Comparison of ENCODE assay signal across 9 cellular contexts in the genomic region with DNA sequence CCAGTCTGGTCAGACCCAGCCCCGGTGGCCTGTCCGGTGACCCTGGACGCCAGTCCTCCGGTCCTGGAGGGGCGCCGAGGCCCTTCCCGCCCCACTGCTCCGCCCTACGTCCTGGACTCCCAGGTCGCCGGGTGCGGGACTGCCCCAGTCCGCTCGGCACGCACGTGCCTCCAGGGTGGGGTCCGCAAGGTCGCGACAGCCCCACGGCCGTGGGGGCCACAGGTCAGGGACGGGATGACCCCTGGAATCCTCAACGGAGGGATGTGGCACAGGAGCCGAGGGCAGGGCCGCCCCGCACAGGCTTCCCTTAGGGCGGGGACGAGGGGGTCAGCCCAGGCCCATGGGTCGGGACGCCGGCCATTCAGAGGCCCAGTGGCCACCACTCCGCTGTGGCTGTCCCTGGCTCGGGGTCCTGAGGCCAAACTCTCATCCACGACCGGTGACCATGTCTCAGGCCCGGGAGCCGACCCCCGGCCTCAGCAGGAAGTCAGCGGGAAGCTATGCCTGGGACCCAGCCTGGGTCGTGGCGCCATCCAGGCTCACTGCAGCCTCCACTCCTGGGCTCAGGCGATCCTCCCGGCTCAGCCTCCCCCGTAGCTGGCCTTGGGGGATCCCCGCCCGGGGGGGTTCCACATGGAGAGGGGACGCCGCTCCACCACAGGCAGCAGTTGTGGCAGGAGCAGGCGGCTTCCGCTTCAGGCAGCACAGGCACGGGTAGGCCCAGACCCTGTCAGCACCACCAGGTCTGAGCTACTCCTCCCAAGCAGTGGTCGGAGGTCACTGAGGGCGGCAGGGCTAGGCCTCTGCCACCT. TPM values are rescaled to one million over a fixed set of nuclear protein-coding genes. Genes with fewer than 3 reads are reported as not detected.
DNase-seq lines count a peak whose midpoint lies in the region; ATAC-seq, FAIRE-seq and TF ChIP-seq lines count a peak whose summit lies in the region.
"Had no signal": no experiment of that assay in that cellular context is flagged by ENCODE, and none has a peak within 500 bp of the region (broad histone marks: within the 10 kb centered on the region; RNA-seq: fewer than 3 reads in every experiment).

No MANE protein-coding gene starts in this region.

- H3K9me3 ChIP-seq in A673 (ENCODE audit: low read depth, low read length, poor library complexity, severe bottlenecking) (no peaks in the 10 kb centered on the region), RWPE2 (ENCODE audit: severe bottlenecking) (no peaks in the 10 kb centered on the region), neural progenitor cell (ENCODE audit: low read depth) (no peaks in the 10 kb centered on the region)
- H3K9me3 ChIP-seq: Caco-2 had no signal

- H3K27me3 ChIP-seq in A673 (replicated peaks; ENCODE audit: insufficient read depth, low read depth, low read length, poor library complexity) (no peaks in the 10 kb centered on the region), RWPE2 (ENCODE audit: insufficient read depth, poor library complexity, severe bottlenecking) (no peaks in the 10 kb centered on the region), neural progenitor cell (no peaks in the 10 kb centered on the region)

- H3K36me3 Mint-ChIP-seq in neural progenitor cell, result peaks cover 13% of the 10 kb centered on the region

- H3K36me3 ChIP-seq in A673 (ENCODE audit: insufficient read depth, low read length, poor library complexity, severe bottlenecking) (peaks cover 21% of the 10 kb centered on the region), RWPE2 (ENCODE audit: low read depth) (peaks cover 19% of the 10 kb centered on the region), neural progenitor cell (no peaks in the 10 kb centered on the region)

- BruUV-seq in A673 (replicated peaks; lab: Mats Ljungman, UMichigan), result no TSS peak

- H2AFZ ChIP-seq in neural progenitor cell (replicated peaks), result no peak overlapping the region

- H3K4me3 ChIP-seq in A673 (ENCODE audit: low read depth, low read length, poor library complexity, severe bottlenecking) (peak overlapping the region; percentile 59), RWPE2 (ENCODE audit: severe bottlenecking) (no peak overlapping the region), foreskin fibroblast (ENCODE audit: low read depth in 1 of 2, low read length in 2 of 2) (peak overlapping the region; percentile 29 to 43), neural progenitor cell (peak overlapping the region; percentile 59)

- H3K4me3 Mint-ChIP-seq in neural progenitor cell, result peak overlapping the region; percentile 75

- no peaks in the 10 kb centered on the region for H3K9me3 Mint-ChIP-seq in neural progenitor cell

- POLR2A ChIA-PET in A673 (lab: Charles Lee; ENCODE audit: low non-redundant PET), result no interaction called here

- no peak for FAIRE-seq in GM19239 (lab: Jason Lieb, UNC)

- H3K4me1 ChIP-seq in A673 (ENCODE audit: insufficient read depth, low read length, poor library complexity, severe bottlenecking), result no peaks in the 10 kb centered on the region
- no peaks in the 10 kb centered on the region for H3K4me1 ChIP-seq in RWPE2 (ENCODE audit: insufficient read depth, poor library complexity, severe bottlenecking)
- H3K4me1 ChIP-seq in neural progenitor cell, result peaks cover 5% of the 10 kb centered on the region
- H3K4me1 ChIP-seq: Caco-2 had no signal

- TF ChIP-seq CTCF in A673 (conservative IDR thresholded peaks at IDR 0.05; ENCODE audit: low read depth, low read length), result no peak
- TF ChIP-seq CTCF in RWPE2 (IDR thresholded peaks at IDR 0.05; ENCODE audit: poor library complexity, severe bottlenecking), result no peak
- TF ChIP-seq CTCF in foreskin fibroblast (IDR thresholded peaks at IDR 0.05; ENCODE audit: low read depth, low read length), result no peak
- TF ChIP-seq CTCF in neural progenitor cell (IDR thresholded peaks at IDR 0.05), result no peak

- H3K27me3 Mint-ChIP-seq in neural progenitor cell (ENCODE audit: insufficient read depth, low read depth), result peaks cover 2% of the 10 kb centered on the region

- peak overlapping the region; percentile 58 for H3K27ac ChIP-seq in A673 (ENCODE audit: low read depth, low read length, poor library complexity, severe bottlenecking)
- H3K27ac ChIP-seq in RWPE2 (ENCODE audit: poor library complexity, severe bottlenecking), result no peak overlapping the region
- H3K27ac ChIP-seq in neural progenitor cell, result no peak overlapping the region

- peaks cover 11% of the 10 kb centered on the region for H3K4me1 Mint-ChIP-seq in neural progenitor cell

- H3K27ac Mint-ChIP-seq in neural progenitor cell, result no peak overlapping the region

- no peak overlapping the region for H3K9ac ChIP-seq in neural progenitor cell

- peaks cover 38% of the 10 kb centered on the region for H4K20me1 ChIP-seq in neural progenitor cell (ENCODE audit: low read depth)

- H3K79me2 ChIP-seq in neural progenitor cell (ENCODE audit: low read depth), result peaks cover 5% of the 10 kb centered on the region

- ATAC-seq in RWPE2 (ENCODE audit: low read depth), result no peak
- ATAC-seq in HG03354 (IDR thresholded peaks at IDR 0.05; ENCODE audit: poor library complexity, severe bottlenecking, unreplicated experiment), result no peak

- CTCF ChIA-PET in A673 (lab: Charles Lee), result no interaction called here

- peaks cover 25% of the 10 kb centered on the region for H3F3A ChIP-seq in neural progenitor cell (ENCODE audit: low read depth)

- peak overlapping the region; percentile 94 for H3K4me2 ChIP-seq in neural progenitor cell

- DNase-seq in A673 (ENCODE audit: low spot score), result no peak
- peak; percentile 54 for DNase-seq in RWPE2 (ENCODE audit: low spot score)
- no peak for DNase-seq in foreskin fibroblast
- no peak for DNase-seq in neural progenitor cell (ENCODE audit: low spot score)
- no peak for DNase-seq in GM19239 (ENCODE audit: insufficient read length, low spot score)
- no peak for DNase-seq in D341Med (ENCODE audit: low spot score)
- no peak for DNase-seq in nucleus accumbens (lab: John Stamatoyannopoulos, UW)
- DNase-seq: Caco-2 had no signal

- intact Hi-C loops in A673 (cut with micrococcal nuclease; ENCODE audit: unreplicated experiment), result no loop called here

RNA-seq across cellular contexts. Expression of a gene that starts 0.6 kb away (rescaled TPM):
- 6.8 and 9.1 TPM in 2 replicates for total RNA-seq in A673 (2021)
- total RNA-seq in neural progenitor cell (ENCODE audit: low replicate concordance), result 8.0 and 13.3 TPM in 2 replicates

RNA-seq across cellular contexts. Expression of a gene that starts 29.1 kb away (rescaled TPM):
- total RNA-seq in A673 (2021), result 83.1 and 92.7 TPM in 2 replicates
- total RNA-seq in neural progenitor cell (ENCODE audit: low replicate concordance), result 7.8 and 25.1 TPM in 2 replicates

RNA-seq across cellular contexts. Expression of a gene that starts 33.6 kb away (rescaled TPM):
- total RNA-seq in A673 (2021), result 182 and 193 TPM in 2 replicates
- 82.5 and 94.1 TPM in 2 replicates for total RNA-seq in neural progenitor cell (ENCODE audit: low replicate concordance)

RNA-seq across cellular contexts. Expression of a gene that starts 58.9 kb away (rescaled TPM):
- total RNA-seq in A673 (2021) (1.7 and 2.5 TPM in 2 replicates), neural progenitor cell (ENCODE audit: low replicate concordance) (2.5 and 7.8 TPM in 2 replicates)
